ENCODE assay signal across 13 cellular contexts in genomic region chr6:135627092-135627715, GRCh38.
DNase-seq lines count a peak whose midpoint lies in the region; ATAC-seq and TF ChIP-seq lines count a peak whose summit lies in the region.
"Had no signal": no experiment of that assay in that cellular context is flagged by ENCODE, and none has a peak within 500 bp of the region (broad histone marks: within the 10 kb centered on the region; RNA-seq: fewer than 3 reads in every experiment).

No MANE protein-coding gene starts in this region.

- no peaks in the 10 kb centered on the region for H3K9me3 ChIP-seq in gastroesophageal sphincter
- H3K9me3 ChIP-seq: Peyer's patch, upper lobe of left lung had no signal

- no peak for TF ChIP-seq POLR2A in gastroesophageal sphincter (IDR thresholded peaks at IDR 0.05)

- in situ Hi-C loops in ACHN (cut with HindIII; ENCODE audit: low pct_ligation_motif_present, low pct_unique_long_range_greater_than_20kb, low sequenced_read_pairs) = no loop called here

- H3K27me3 ChIP-seq in gastroesophageal sphincter = no peaks in the 10 kb centered on the region
- H3K27me3 ChIP-seq: Peyer's patch, upper lobe of left lung had no signal

- ATAC-seq in GM19324 (IDR thresholded peaks at IDR 0.05; ENCODE audit: low FRiP score, unreplicated experiment) = peak; percentile 73
- ATAC-seq in HG02763 (IDR thresholded peaks at IDR 0.05; ENCODE audit: unreplicated experiment) = peak; percentile 86
- peak; percentile 98 for ATAC-seq in HG03571 (IDR thresholded peaks at IDR 0.05; ENCODE audit: unreplicated experiment)
- no peak for ATAC-seq in gastroesophageal sphincter
- ATAC-seq: naive thymus-derived CD8-positive, alpha-beta T cell had no signal

- H3K4me3 ChIP-seq in gastroesophageal sphincter = no peak overlapping the region
- H3K4me3 ChIP-seq: Peyer's patch, upper lobe of left lung had no signal

- DNase-seq in ACHN (peak; percentile 7), NCI-H82 (lab: John Stamatoyannopoulos, UW) (no peak), superior temporal gyrus (ENCODE audit: extremely low spot score) (no peak), GM03348 (ENCODE audit: low spot score) (no peak)
- DNase-seq: cortex of kidney; naive thymus-derived CD8-positive, alpha-beta T cell; NCI-H226; Peyer's patch; upper lobe of left lung had no signal

- no peaks in the 10 kb centered on the region for H3K36me3 ChIP-seq in gastroesophageal sphincter
- H3K36me3 ChIP-seq: Peyer's patch, upper lobe of left lung had no signal

- no peak for TF ChIP-seq CTCF in gastroesophageal sphincter (IDR thresholded peaks at IDR 0.05)

- no peak overlapping the region for H3K27ac ChIP-seq in gastroesophageal sphincter
- H3K27ac ChIP-seq: Peyer's patch, upper lobe of left lung had no signal

- H3K4me1 ChIP-seq in gastroesophageal sphincter = peaks cover 0 to 4% (median 0%) of the 10 kb centered on the region in 3 donors
- H3K4me1 ChIP-seq: Peyer's patch, upper lobe of left lung had no signal

- TF ChIP-seq EP300 in gastroesophageal sphincter (IDR thresholded peaks at IDR 0.05) = no peak
